Comparison of ENCODE assay signal across 1 cellular context in the genomic region with DNA sequence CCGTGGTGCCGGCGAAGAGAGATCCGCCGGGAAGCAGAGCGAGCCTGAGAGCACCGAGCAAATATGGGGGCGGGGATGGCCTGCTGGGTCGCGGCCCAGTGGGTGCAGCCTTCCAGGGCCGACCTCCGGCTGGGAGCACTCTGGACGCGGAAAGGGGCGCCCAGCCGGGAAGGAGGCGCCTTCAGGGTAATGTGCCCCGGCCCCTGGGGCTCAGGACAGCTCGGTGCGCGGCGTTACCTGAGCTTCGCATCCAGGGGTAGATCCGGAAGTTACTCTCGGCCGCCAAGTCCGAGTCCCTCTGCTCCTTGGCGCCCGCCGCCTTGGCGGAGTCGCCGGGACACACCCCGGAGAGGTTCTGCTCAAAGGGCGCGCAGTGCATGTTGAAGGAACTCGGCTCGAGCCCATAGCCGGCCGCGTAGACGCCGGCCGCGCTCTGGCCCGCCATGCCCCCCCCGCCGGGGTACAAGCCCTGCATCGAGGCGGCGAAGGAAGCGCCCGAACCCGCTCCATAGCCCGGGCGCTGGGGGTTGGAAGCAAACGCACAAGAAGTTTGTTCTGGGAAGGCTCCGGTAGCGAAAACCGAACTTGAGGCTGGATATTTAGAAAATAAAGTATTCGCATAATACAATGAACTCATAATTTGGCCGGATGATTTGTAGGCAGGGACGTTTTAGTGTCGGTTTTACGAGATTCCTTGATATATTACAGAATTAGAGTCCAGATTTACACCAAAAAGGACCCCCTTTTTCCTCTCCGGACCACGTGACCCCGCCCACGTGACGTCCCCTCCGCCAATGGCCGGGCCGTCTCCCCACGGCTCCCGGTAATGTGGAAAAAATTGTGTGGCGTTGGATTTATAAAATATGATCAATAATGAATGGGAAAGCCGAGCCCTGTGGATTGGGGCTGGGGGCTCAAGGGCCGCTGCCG.
TF ChIP-seq lines count a peak whose summit lies in the region.

A gene (minus strand): TSS at position 736 of the 930 bp plus-strand sequence. CDS start 99 bp downstream, at position 637.

TF ChIP-seq in K562, 482 proteins besides CTCF, POLR2A, EP300 and RAD21 (continued from another document and continues in another):
- TF ChIP-seq, protein P1, sequence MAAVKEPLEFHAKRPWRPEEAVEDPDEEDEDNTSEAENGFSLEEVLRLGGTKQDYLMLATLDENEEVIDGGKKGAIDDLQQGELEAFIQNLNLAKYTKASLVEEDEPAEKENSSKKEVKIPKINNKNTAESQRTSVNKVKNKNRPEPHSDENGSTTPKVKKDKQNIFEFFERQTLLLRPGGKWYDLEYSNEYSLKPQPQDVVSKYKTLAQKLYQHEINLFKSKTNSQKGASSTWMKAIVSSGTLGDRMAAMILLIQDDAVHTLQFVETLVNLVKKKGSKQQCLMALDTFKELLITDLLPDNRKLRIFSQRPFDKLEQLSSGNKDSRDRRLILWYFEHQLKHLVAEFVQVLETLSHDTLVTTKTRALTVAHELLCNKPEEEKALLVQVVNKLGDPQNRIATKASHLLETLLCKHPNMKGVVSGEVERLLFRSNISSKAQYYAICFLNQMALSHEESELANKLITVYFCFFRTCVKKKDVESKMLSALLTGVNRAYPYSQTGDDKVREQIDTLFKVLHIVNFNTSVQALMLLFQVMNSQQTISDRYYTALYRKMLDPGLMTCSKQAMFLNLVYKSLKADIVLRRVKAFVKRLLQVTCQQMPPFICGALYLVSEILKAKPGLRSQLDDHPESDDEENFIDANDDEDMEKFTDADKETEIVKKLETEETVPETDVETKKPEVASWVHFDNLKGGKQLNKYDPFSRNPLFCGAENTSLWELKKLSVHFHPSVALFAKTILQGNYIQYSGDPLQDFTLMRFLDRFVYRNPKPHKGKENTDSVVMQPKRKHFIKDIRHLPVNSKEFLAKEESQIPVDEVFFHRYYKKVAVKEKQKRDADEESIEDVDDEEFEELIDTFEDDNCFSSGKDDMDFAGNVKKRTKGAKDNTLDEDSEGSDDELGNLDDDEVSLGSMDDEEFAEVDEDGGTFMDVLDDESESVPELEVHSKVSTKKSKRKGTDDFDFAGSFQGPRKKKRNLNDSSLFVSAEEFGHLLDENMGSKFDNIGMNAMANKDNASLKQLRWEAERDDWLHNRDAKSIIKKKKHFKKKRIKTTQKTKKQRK (IDR thresholded peaks at IDR 0.05; ENCODE audit: borderline replicate concordance, low read depth, low read length) = no peak
- TF ChIP-seq ZBED1 (IDR thresholded peaks at IDR 0.05) (no peak), YBX1 (IDR thresholded peaks at IDR 0.05) (no peak), MYNN (IDR thresholded peaks at IDR 0.05) (no peak), MYNN (CRISPR knock-in tag; IDR thresholded peaks at IDR 0.05) (no peak), FOXA3 (CRISPR knock-in tag; conservative IDR thresholded peaks at IDR 0.05 in 1 of 2, IDR thresholded peaks at IDR 0.05 in 1 of 2) (no peak), CBFA2T3 (IDR thresholded peaks at IDR 0.05) (no peak), SRF (CRISPR knock-in tag; IDR thresholded peaks at IDR 0.05) (no peak), TCFL5 (CRISPR knock-in tag; conservative IDR thresholded peaks at IDR 0.05) (no peak), MTA1 (IDR thresholded peaks at IDR 0.05; ENCODE audit: borderline replicate concordance) (no peak), XRCC4 (IDR thresholded peaks at IDR 0.05; ENCODE audit: extremely low read depth, insufficient read depth, insufficient read length) (no peak), SMARCE1 (IDR thresholded peaks at IDR 0.05) (0 out of 2 replicates have a peak, but pooled peaks have one; percentile 6), U2AF1 (optimal IDR thresholded peaks at IDR 0.05; ENCODE audit: low read depth, low read length) (peak; percentile 21), CBX2 (IDR thresholded peaks at IDR 0.05; ENCODE audit: insufficient read depth, low read length, poor library complexity, severe bottlenecking) (no peak), KLF6 (CRISPR knock-in tag; IDR thresholded peaks at IDR 0.05; ENCODE audit: borderline replicate concordance) (no peak), HDAC2 (IDR thresholded peaks at IDR 0.05) (no peak), ZNF785 (CRISPR knock-in tag; IDR thresholded peaks at IDR 0.05) (no peak), HNRNPK (IDR thresholded peaks at IDR 0.05; ENCODE audit: low read depth, low read length, poor library complexity, severe bottlenecking) (no peak), ZNF444 (CRISPR knock-in tag; IDR thresholded peaks at IDR 0.05) (no peak), LCOR (CRISPR knock-in tag; IDR thresholded peaks at IDR 0.05) (no peak; the same call in 1 of the 2 replicates), RFX5 (IDR thresholded peaks at IDR 0.05; ENCODE audit: low read depth, low read length) (no peak), SRSF1 (IDR thresholded peaks at IDR 0.05; ENCODE audit: low read depth, low read length) (no peak)
- TF ChIP-seq, protein P2, sequence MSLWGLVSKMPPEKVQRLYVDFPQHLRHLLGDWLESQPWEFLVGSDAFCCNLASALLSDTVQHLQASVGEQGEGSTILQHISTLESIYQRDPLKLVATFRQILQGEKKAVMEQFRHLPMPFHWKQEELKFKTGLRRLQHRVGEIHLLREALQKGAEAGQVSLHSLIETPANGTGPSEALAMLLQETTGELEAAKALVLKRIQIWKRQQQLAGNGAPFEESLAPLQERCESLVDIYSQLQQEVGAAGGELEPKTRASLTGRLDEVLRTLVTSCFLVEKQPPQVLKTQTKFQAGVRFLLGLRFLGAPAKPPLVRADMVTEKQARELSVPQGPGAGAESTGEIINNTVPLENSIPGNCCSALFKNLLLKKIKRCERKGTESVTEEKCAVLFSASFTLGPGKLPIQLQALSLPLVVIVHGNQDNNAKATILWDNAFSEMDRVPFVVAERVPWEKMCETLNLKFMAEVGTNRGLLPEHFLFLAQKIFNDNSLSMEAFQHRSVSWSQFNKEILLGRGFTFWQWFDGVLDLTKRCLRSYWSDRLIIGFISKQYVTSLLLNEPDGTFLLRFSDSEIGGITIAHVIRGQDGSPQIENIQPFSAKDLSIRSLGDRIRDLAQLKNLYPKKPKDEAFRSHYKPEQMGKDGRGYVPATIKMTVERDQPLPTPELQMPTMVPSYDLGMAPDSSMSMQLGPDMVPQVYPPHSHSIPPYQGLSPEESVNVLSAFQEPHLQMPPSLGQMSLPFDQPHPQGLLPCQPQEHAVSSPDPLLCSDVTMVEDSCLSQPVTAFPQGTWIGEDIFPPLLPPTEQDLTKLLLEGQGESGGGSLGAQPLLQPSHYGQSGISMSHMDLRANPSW (CRISPR knock-in tag; IDR thresholded peaks at IDR 0.05) = no peak
- TF ChIP-seq, protein P3, sequence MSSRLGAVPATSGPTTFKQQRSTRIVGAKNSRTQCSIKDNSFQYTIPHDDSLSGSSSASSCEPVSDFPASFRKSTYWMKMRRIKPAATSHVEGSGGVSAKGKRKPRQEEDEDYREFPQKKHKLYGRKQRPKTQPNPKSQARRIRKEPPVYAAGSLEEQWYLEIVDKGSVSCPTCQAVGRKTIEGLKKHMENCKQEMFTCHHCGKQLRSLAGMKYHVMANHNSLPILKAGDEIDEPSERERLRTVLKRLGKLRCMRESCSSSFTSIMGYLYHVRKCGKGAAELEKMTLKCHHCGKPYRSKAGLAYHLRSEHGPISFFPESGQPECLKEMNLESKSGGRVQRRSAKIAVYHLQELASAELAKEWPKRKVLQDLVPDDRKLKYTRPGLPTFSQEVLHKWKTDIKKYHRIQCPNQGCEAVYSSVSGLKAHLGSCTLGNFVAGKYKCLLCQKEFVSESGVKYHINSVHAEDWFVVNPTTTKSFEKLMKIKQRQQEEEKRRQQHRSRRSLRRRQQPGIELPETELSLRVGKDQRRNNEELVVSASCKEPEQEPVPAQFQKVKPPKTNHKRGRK (tag; IDR thresholded peaks at IDR 0.05) = no peak
- TF ChIP-seq, protein P4, sequence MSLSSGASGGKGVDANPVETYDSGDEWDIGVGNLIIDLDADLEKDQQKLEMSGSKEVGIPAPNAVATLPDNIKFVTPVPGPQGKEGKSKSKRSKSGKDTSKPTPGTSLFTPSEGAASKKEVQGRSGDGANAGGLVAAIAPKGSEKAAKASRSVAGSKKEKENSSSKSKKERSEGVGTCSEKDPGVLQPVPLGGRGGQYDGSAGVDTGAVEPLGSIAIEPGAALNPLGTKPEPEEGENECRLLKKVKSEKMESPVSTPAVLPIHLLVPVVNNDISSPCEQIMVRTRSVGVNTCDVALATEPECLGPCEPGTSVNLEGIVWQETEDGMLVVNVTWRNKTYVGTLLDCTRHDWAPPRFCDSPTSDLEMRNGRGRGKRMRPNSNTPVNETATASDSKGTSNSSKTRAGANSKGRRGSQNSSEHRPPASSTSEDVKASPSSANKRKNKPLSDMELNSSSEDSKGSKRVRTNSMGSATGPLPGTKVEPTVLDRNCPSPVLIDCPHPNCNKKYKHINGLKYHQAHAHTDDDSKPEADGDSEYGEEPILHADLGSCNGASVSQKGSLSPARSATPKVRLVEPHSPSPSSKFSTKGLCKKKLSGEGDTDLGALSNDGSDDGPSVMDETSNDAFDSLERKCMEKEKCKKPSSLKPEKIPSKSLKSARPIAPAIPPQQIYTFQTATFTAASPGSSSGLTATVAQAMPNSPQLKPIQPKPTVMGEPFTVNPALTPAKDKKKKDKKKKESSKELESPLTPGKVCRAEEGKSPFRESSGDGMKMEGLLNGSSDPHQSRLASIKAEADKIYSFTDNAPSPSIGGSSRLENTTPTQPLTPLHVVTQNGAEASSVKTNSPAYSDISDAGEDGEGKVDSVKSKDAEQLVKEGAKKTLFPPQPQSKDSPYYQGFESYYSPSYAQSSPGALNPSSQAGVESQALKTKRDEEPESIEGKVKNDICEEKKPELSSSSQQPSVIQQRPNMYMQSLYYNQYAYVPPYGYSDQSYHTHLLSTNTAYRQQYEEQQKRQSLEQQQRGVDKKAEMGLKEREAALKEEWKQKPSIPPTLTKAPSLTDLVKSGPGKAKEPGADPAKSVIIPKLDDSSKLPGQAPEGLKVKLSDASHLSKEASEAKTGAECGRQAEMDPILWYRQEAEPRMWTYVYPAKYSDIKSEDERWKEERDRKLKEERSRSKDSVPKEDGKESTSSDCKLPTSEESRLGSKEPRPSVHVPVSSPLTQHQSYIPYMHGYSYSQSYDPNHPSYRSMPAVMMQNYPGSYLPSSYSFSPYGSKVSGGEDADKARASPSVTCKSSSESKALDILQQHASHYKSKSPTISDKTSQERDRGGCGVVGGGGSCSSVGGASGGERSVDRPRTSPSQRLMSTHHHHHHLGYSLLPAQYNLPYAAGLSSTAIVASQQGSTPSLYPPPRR (CRISPR knock-in tag; IDR thresholded peaks at IDR 0.05; ENCODE audit: borderline replicate concordance) = no peak
- TF ChIP-seq, protein P5, sequence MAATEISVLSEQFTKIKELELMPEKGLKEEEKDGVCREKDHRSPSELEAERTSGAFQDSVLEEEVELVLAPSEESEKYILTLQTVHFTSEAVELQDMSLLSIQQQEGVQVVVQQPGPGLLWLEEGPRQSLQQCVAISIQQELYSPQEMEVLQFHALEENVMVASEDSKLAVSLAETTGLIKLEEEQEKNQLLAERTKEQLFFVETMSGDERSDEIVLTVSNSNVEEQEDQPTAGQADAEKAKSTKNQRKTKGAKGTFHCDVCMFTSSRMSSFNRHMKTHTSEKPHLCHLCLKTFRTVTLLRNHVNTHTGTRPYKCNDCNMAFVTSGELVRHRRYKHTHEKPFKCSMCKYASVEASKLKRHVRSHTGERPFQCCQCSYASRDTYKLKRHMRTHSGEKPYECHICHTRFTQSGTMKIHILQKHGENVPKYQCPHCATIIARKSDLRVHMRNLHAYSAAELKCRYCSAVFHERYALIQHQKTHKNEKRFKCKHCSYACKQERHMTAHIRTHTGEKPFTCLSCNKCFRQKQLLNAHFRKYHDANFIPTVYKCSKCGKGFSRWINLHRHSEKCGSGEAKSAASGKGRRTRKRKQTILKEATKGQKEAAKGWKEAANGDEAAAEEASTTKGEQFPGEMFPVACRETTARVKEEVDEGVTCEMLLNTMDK (IDR thresholded peaks at IDR 0.05; ENCODE audit: borderline replicate concordance, insufficient read depth, low read depth, low read length, poor library complexity, severe bottlenecking) = no peak
- TF ChIP-seq, protein P6, sequence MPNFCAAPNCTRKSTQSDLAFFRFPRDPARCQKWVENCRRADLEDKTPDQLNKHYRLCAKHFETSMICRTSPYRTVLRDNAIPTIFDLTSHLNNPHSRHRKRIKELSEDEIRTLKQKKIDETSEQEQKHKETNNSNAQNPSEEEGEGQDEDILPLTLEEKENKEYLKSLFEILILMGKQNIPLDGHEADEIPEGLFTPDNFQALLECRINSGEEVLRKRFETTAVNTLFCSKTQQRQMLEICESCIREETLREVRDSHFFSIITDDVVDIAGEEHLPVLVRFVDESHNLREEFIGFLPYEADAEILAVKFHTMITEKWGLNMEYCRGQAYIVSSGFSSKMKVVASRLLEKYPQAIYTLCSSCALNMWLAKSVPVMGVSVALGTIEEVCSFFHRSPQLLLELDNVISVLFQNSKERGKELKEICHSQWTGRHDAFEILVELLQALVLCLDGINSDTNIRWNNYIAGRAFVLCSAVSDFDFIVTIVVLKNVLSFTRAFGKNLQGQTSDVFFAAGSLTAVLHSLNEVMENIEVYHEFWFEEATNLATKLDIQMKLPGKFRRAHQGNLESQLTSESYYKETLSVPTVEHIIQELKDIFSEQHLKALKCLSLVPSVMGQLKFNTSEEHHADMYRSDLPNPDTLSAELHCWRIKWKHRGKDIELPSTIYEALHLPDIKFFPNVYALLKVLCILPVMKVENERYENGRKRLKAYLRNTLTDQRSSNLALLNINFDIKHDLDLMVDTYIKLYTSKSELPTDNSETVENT (CRISPR knock-in tag; IDR thresholded peaks at IDR 0.05) = no peak
- TF ChIP-seq, protein P7, sequence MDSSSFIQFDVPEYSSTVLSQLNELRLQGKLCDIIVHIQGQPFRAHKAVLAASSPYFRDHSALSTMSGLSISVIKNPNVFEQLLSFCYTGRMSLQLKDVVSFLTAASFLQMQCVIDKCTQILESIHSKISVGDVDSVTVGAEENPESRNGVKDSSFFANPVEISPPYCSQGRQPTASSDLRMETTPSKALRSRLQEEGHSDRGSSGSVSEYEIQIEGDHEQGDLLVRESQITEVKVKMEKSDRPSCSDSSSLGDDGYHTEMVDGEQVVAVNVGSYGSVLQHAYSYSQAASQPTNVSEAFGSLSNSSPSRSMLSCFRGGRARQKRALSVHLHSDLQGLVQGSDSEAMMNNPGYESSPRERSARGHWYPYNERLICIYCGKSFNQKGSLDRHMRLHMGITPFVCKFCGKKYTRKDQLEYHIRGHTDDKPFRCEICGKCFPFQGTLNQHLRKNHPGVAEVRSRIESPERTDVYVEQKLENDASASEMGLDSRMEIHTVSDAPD (CRISPR knock-in tag; IDR thresholded peaks at IDR 0.05) = no peak
- TF ChIP-seq, protein P8, sequence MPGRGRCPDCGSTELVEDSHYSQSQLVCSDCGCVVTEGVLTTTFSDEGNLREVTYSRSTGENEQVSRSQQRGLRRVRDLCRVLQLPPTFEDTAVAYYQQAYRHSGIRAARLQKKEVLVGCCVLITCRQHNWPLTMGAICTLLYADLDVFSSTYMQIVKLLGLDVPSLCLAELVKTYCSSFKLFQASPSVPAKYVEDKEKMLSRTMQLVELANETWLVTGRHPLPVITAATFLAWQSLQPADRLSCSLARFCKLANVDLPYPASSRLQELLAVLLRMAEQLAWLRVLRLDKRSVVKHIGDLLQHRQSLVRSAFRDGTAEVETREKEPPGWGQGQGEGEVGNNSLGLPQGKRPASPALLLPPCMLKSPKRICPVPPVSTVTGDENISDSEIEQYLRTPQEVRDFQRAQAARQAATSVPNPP (IDR thresholded peaks at IDR 0.05; ENCODE audit: borderline replicate concordance, insufficient read depth, insufficient read length) = no peak
